19 cellular contexts compared by ENCODE assay signal in genomic region chr2:230542751-230543150, GRCh38.
"Had no signal": no experiment of that assay in that cellular context is flagged by ENCODE, and none has a peak within 500 bp of the region (broad histone marks: within the 10 kb centered on the region; RNA-seq: fewer than 3 reads in every experiment).

No MANE protein-coding gene starts in this region.

- H3K4me3 Mint-ChIP-seq: activated CD4-positive, alpha-beta memory T cell treated with anti-CD3 and anti-CD28 coated beads for 36 hours; activated naive CD8-positive, alpha-beta T cell; nephron progenitor cell; WTC11 had no signal

- H3K4me1 ChIP-seq: body of pancreas, colonic mucosa, transverse colon, uterus had no signal

- H3K4me3 ChIP-seq: body of pancreas, colonic mucosa, transverse colon, uterus had no signal

- H3K36me3 ChIP-seq: colonic mucosa, uterus had no signal

- H3K27ac ChIP-seq: body of pancreas, colonic mucosa, transverse colon, uterus had no signal

- H3K27me3 Mint-ChIP-seq: activated CD4-positive, alpha-beta memory T cell treated with anti-CD3 and anti-CD28 coated beads for 36 hours; activated naive CD8-positive, alpha-beta T cell had no signal

- H3K27ac Mint-ChIP-seq: activated CD4-positive, alpha-beta memory T cell treated with anti-CD3 and anti-CD28 coated beads for 36 hours; activated naive CD8-positive, alpha-beta T cell; nephron progenitor cell; WTC11 had no signal

- DNase-seq: activated CD4-positive, alpha-beta memory T cell treated with anti-CD3 and anti-CD28 coated beads for 36 hours; activated CD4-positive, alpha-beta T cell treated with anti-CD3 and anti-CD28 coated beads for 4 hours; activated T-cell treated with anti-CD3 and anti-CD28 coated beads for 4 hours; amygdala; body of pancreas; central memory CD4-positive, alpha-beta T cell; colonic mucosa; hypothalamus; midbrain; nephron progenitor cell; occipital lobe; posterior cingulate gyrus; stimulated activated naive CD4-positive, alpha-beta T cell treated with Interleukin-2 at 50 U/mL for 16 hours; substantia nigra; transverse colon; uterus had no signal

- H3K27me3 ChIP-seq: body of pancreas, colonic mucosa, transverse colon, uterus had no signal

- ATAC-seq: body of pancreas, left lobe of liver, WTC11 had no signal

- H3K4me1 Mint-ChIP-seq: nephron progenitor cell, WTC11 had no signal
